In genomic region chr14:85702191-85702590, GRCh38 we compare ENCODE assay signal across 15 cellular contexts.
"Had no signal": no experiment of that assay in that cellular context is flagged by ENCODE, and none has a peak within 500 bp of the region (broad histone marks: within the 10 kb centered on the region; RNA-seq: fewer than 3 reads in every experiment).

No MANE protein-coding gene starts in this region.

- H3K27me3 Mint-ChIP-seq: activated CD4-positive, alpha-beta memory T cell treated with anti-CD3 and anti-CD28 coated beads, Interleukin-2, amount 10 ng/mL, durations not matched to agents 7 days and 5 days; activated CD4-positive, alpha-beta T cell treated with anti-CD3 and anti-CD28 coated beads for 36 hours; activated naive CD8-positive, alpha-beta T cell treated with anti-CD3 and anti-CD28 coated beads for 36 hours; stimulated activated naive CD8-positive, alpha-beta T cell treated with anti-CD3 and anti-CD28 coated beads, Interleukin-15, amount 100 ng/mL, for 72 hours; T-helper 17 cell; type B pancreatic cell had no signal

- H3K4me3 Mint-ChIP-seq: activated CD4-positive, alpha-beta memory T cell treated with anti-CD3 and anti-CD28 coated beads, Interleukin-2, amount 10 ng/mL, durations not matched to agents 7 days and 5 days; activated CD4-positive, alpha-beta T cell treated with anti-CD3 and anti-CD28 coated beads for 36 hours; activated naive CD8-positive, alpha-beta T cell treated with anti-CD3 and anti-CD28 coated beads for 36 hours; naive thymus-derived CD8-positive, alpha-beta T cell; stimulated activated naive CD8-positive, alpha-beta T cell treated with anti-CD3 and anti-CD28 coated beads, Interleukin-15, amount 100 ng/mL, for 72 hours; T-helper 17 cell; type B pancreatic cell had no signal

- H3K27ac Mint-ChIP-seq: activated CD4-positive, alpha-beta memory T cell treated with anti-CD3 and anti-CD28 coated beads, Interleukin-2, amount 10 ng/mL, durations not matched to agents 7 days and 5 days; activated CD4-positive, alpha-beta T cell treated with anti-CD3 and anti-CD28 coated beads for 36 hours; activated naive CD8-positive, alpha-beta T cell treated with anti-CD3 and anti-CD28 coated beads for 36 hours; naive thymus-derived CD8-positive, alpha-beta T cell; stimulated activated naive CD8-positive, alpha-beta T cell treated with anti-CD3 and anti-CD28 coated beads, Interleukin-15, amount 100 ng/mL, for 72 hours; T-helper 17 cell; type B pancreatic cell had no signal

- H3K27me3 ChIP-seq: right lobe of liver had no signal

- ATAC-seq: activated CD4-positive, alpha-beta T cell treated with anti-CD3 and anti-CD28 coated beads for 36 hours; left lobe of liver; naive thymus-derived CD8-positive, alpha-beta T cell; right lobe of liver; stimulated activated naive CD8-positive, alpha-beta T cell treated with anti-CD3 and anti-CD28 coated beads, Interleukin-15, amount 100 ng/mL, for 72 hours; T-helper 17 cell had no signal

- H3K4me3 ChIP-seq: right lobe of liver had no signal

- DNase-seq: activated CD4-positive, alpha-beta memory T cell treated with anti-CD3 and anti-CD28 coated beads, Interleukin-2, amount 10 ng/mL, durations not matched to agents 7 days and 5 days; activated CD4-positive, alpha-beta T cell treated with anti-CD3 and anti-CD28 coated beads for 36 hours; activated CD8-positive, alpha-beta memory T cell treated with anti-CD3 and anti-CD28 coated beads, Interleukin-2, amount 50 U/mL, for 4 hours; activated gamma-delta T cell treated with Interleukin-2 at 50 U/mL for 16 hours; activated naive CD8-positive, alpha-beta T cell treated with anti-CD3 and anti-CD28 coated beads for 36 hours; cerebellar nuclear complex; dermis blood vessel endothelial cell; naive thymus-derived CD8-positive, alpha-beta T cell; right lobe of liver; stimulated activated CD4-positive, alpha-beta T cell treated with anti-CD3 and anti-CD28 coated beads, Interleukin-1b, Interleukin-23, amount 100 ng/mL, for 48 hours; stimulated activated naive CD8-positive, alpha-beta T cell treated with anti-CD3 and anti-CD28 coated beads, Interleukin-15, amount 100 ng/mL, for 72 hours; T-helper 17 cell; WERI-Rb-1 had no signal

- H3K27ac ChIP-seq: right lobe of liver, WERI-Rb-1 had no signal

- H3K36me3 Mint-ChIP-seq: activated naive CD8-positive, alpha-beta T cell treated with anti-CD3 and anti-CD28 coated beads for 36 hours; type B pancreatic cell had no signal

- H3K9me3 ChIP-seq: right lobe of liver had no signal

- H3K36me3 ChIP-seq: right lobe of liver, WERI-Rb-1 had no signal

- H3K4me1 ChIP-seq: right lobe of liver had no signal

- H3K4me1 Mint-ChIP-seq: activated CD4-positive, alpha-beta memory T cell treated with anti-CD3 and anti-CD28 coated beads, Interleukin-2, amount 10 ng/mL, durations not matched to agents 7 days and 5 days; activated CD4-positive, alpha-beta T cell treated with anti-CD3 and anti-CD28 coated beads for 36 hours; activated naive CD8-positive, alpha-beta T cell treated with anti-CD3 and anti-CD28 coated beads for 36 hours; stimulated activated naive CD8-positive, alpha-beta T cell treated with anti-CD3 and anti-CD28 coated beads, Interleukin-15, amount 100 ng/mL, for 72 hours; T-helper 17 cell had no signal

- H3K9me3 Mint-ChIP-seq: type B pancreatic cell had no signal
